Comparison of ENCODE assay signal across 8 cellular contexts in genomic region chr1:155070721-155071556, GRCh38. TPM values are rescaled to one million over a fixed set of nuclear protein-coding genes. Genes with fewer than 3 reads are reported as not detected.
DNase-seq lines count a peak whose midpoint lies in the region; ATAC-seq and TF ChIP-seq lines count a peak whose summit lies in the region.

No MANE protein-coding gene starts in this region.

- no peaks in the 10 kb centered on the region for H3F3A ChIP-seq in GM23248 (ENCODE audit: insufficient read depth)

- peak overlapping the region; percentile 44 for H3K27ac ChIP-seq in GM23248
- no peak overlapping the region for H3K27ac ChIP-seq in mesodermal cell (ENCODE audit: low read depth, low read length, severe bottlenecking)

- no peaks in the 10 kb centered on the region for H3K9me2 ChIP-seq in GM23248 (ENCODE audit: insufficient read depth)

- H3K27ac Mint-ChIP-seq in activated CD8-positive, alpha-beta T cell treated with anti-CD3 and anti-CD28 coated beads for 36 hours, result no peak overlapping the region
- no peak overlapping the region for H3K27ac Mint-ChIP-seq in effector memory CD8-positive, alpha-beta T cell

- no peaks in the 10 kb centered on the region for H3K27me3 ChIP-seq in GM23248 (replicated peaks; ENCODE audit: insufficient read depth)

- H3K4me3 Mint-ChIP-seq in activated CD8-positive, alpha-beta T cell treated with anti-CD3 and anti-CD28 coated beads for 36 hours, result peak overlapping the region; percentile 56
- H3K4me3 Mint-ChIP-seq in effector memory CD8-positive, alpha-beta T cell, result peak overlapping the region; percentile 7 to 40

- H3K9ac ChIP-seq in GM23248, result peak overlapping the region; percentile 78

- intact Hi-C loops in activated CD8-positive, alpha-beta T cell treated with anti-CD3 and anti-CD28 coated beads for 36 hours (cut with micrococcal nuclease), result no loop called here

- H3K4me1 Mint-ChIP-seq in activated CD8-positive, alpha-beta T cell treated with anti-CD3 and anti-CD28 coated beads for 36 hours (ENCODE audit: low read depth), result peaks cover 21% of the 10 kb centered on the region
- peaks cover 12 to 14% of the 10 kb centered on the region in 2 donors for H3K4me1 Mint-ChIP-seq in effector memory CD8-positive, alpha-beta T cell (ENCODE audit: low read depth in 2 of 2)

- H3K9me3 Mint-ChIP-seq in activated CD8-positive, alpha-beta T cell treated with anti-CD3 and anti-CD28 coated beads for 36 hours, result no peaks in the 10 kb centered on the region
- no peaks in the 10 kb centered on the region for H3K9me3 Mint-ChIP-seq in effector memory CD8-positive, alpha-beta T cell

- in situ Hi-C loops in Caki2 (cut with HindIII; ENCODE audit: low pct_unique_long_range_greater_than_20kb, low sequenced_read_pairs), result no loop called here
- in situ Hi-C loops in GM23248 (cut with MboI), result no loop called here

- H3K4me2 ChIP-seq in GM23248 (ENCODE audit: unreplicated experiment), result peak overlapping the region; percentile 80

- ATAC-seq in activated CD8-positive, alpha-beta T cell treated with anti-CD3 and anti-CD28 coated beads for 36 hours, result peak; percentile 94
- peak; percentile 98 for ATAC-seq in effector memory CD8-positive, alpha-beta T cell (replicated peaks)

- TF ChIP-seq CTCF in activated CD8-positive, alpha-beta T cell treated with anti-CD3 and anti-CD28 coated beads for 36 hours (IDR thresholded peaks at IDR 0.05), result peak; percentile 64

- no peaks in the 10 kb centered on the region for H4K20me1 ChIP-seq in GM23248 (ENCODE audit: insufficient read depth)

- H3K9me3 ChIP-seq in GM23248 (ENCODE audit: low read depth) (no peaks in the 10 kb centered on the region), mesodermal cell (ENCODE audit: control insufficient read depth, low read length) (no peaks in the 10 kb centered on the region)

- CTCF ChIA-PET in activated CD8-positive, alpha-beta T cell treated with anti-CD3 and anti-CD28 coated beads for 36 hours (lab: Charles Lee), result interaction anchor here (0.7 to 23.5 kb wide), 10 partner anchors 10 to 134 kb away, joined by 3 to 278 read pairs (median 6); partner anchors contain the start of genes EFNA4 and PMVK

- no peaks in the 10 kb centered on the region for H3K36me3 ChIP-seq in GM23248 (ENCODE audit: low read depth)
- H3K36me3 ChIP-seq in mesodermal cell (ENCODE audit: control insufficient read depth, insufficient read depth, low read length), result peaks cover 34% of the 10 kb centered on the region

- DNase-seq in Caki2 (ENCODE audit: low read depth) (peak; percentile 61), GM23248 (peak; percentile 95), NCI-H2227 (lab: John Stamatoyannopoulos, UW; ENCODE audit: unreplicated experiment) (peak; percentile 91), NCI-H1048 (lab: John Stamatoyannopoulos, UW) (no peak)
- DNase-seq in activated CD8-positive, alpha-beta T cell treated with anti-CD3 and anti-CD28 coated beads for 36 hours, result peak; percentile 90
- peak; percentile 61 to 75 (median 70) for DNase-seq in effector memory CD8-positive, alpha-beta T cell
- DNase-seq in stimulated activated CD8-positive, alpha-beta memory T cell treated with anti-CD3 and anti-CD28 coated beads, Interleukin-7, amount 100 ng/mL, for 24 hours (ENCODE audit: low read depth), result peak; percentile 47

- 2 to 3% methylated on average over 49 to 58 of the region's 60 CpGs for WGBS in GM23248 (ENCODE audit: low coverage in 1 of 2, low lambda C conversion rate in 2 of 2, missing lambda C conversion rate in 2 of 2), 2 experiments
- 11 to 12% methylated on average over 37 to 44 of the region's 60 CpGs for WGBS in mesodermal cell (ENCODE audit: insufficient coverage in 2 of 2), 2 experiments

- no peaks in the 10 kb centered on the region for H3K79me2 ChIP-seq in GM23248 (ENCODE audit: insufficient read depth)

- H3K4me3 ChIP-seq in GM23248 (peak overlapping the region; percentile 67), mesodermal cell (ENCODE audit: extremely low read depth, insufficient read depth, low read length, poor library complexity, severe bottlenecking) (peak overlapping the region; percentile 26)

- POLR2A ChIA-PET in activated CD8-positive, alpha-beta T cell treated with anti-CD3 and anti-CD28 coated beads for 36 hours (lab: Charles Lee), result interaction anchor here (1.7 to 2.1 kb wide), 3 partner anchors 10 to 102 kb away, joined by 5 to 7 read pairs (median 7); partner anchors contain the start of gene KRTCAP2

- peak overlapping the region; percentile 69 for H2AFZ ChIP-seq in GM23248

- peaks cover 3% of the 10 kb centered on the region for H3K36me3 Mint-ChIP-seq in activated CD8-positive, alpha-beta T cell treated with anti-CD3 and anti-CD28 coated beads for 36 hours (ENCODE audit: low read depth)
- peaks cover 13% of the 10 kb centered on the region for H3K36me3 Mint-ChIP-seq in effector memory CD8-positive, alpha-beta T cell (ENCODE audit: insufficient read depth)

- 0 out of 2 replicates have a peak, but pooled peaks cover 4% of the 10 kb centered on the region for H3K4me1 ChIP-seq in GM23248 (ENCODE audit: insufficient read depth)
- H3K4me1 ChIP-seq in mesodermal cell (ENCODE audit: control insufficient read depth, insufficient read depth, low read length, poor library complexity, severe bottlenecking), result peaks cover 40% of the 10 kb centered on the region

- H3K27me3 Mint-ChIP-seq in activated CD8-positive, alpha-beta T cell treated with anti-CD3 and anti-CD28 coated beads for 36 hours, result no peaks in the 10 kb centered on the region
- no peaks in the 10 kb centered on the region for H3K27me3 Mint-ChIP-seq in effector memory CD8-positive, alpha-beta T cell

RNA-seq across cellular contexts. Expression of gene EFNA4, which starts 7.4 kb away (rescaled TPM):
- total RNA-seq in Caki2 (2014; rRNA removed; shearing (Covaris generic); ENCODE audit: low replicate concordance), result 22.3 and 38.5 TPM in 2 replicates
- total RNA-seq in GM23248 (2014; rRNA removed; shearing (Covaris generic)), result 2.4 and 5.5 TPM in 2 replicates
- 4.4 and 4.6 TPM in 2 replicates for polyA plus RNA-seq in GM23248 (2016; fragmentation: Nextera tagmentation; extraction: Ambion mirVana)
- 1 to 10 TPM; 7.1 to 7.8 TPM for total RNA-seq in activated CD8-positive, alpha-beta T cell treated with anti-CD3 and anti-CD28 coated beads for 36 hours
- polyA plus RNA-seq in mesodermal cell (2013, experiment 1 of 2), result 26.5 TPM
- 22.7 TPM for polyA plus RNA-seq in mesodermal cell (2013, experiment 2 of 2)

RNA-seq across cellular contexts. Expression of gene EFNA3, which starts 7.7 kb away (rescaled TPM):
- total RNA-seq in Caki2 (2014; rRNA removed; shearing (Covaris generic); ENCODE audit: low replicate concordance), result 9.1 and 10.0 TPM in 2 replicates
- total RNA-seq in GM23248 (2014; rRNA removed; shearing (Covaris generic)), result 1.4 and 3.0 TPM in 2 replicates
- 2.5 and 2.7 TPM in 2 replicates for polyA plus RNA-seq in GM23248 (2016; fragmentation: Nextera tagmentation; extraction: Ambion mirVana)
- 1 to 10 TPM; 5.1 to 8.6 TPM for total RNA-seq in activated CD8-positive, alpha-beta T cell treated with anti-CD3 and anti-CD28 coated beads for 36 hours
- 8.6 TPM for polyA plus RNA-seq in mesodermal cell (2013, experiment 1 of 2)
- 4.8 TPM for polyA plus RNA-seq in mesodermal cell (2013, experiment 2 of 2)

RNA-seq across cellular contexts. Expression of gene ADAM15, which starts 19.8 kb away (rescaled TPM):
- 102 and 125 TPM in 2 replicates for total RNA-seq in Caki2 (2014; rRNA removed; shearing (Covaris generic); ENCODE audit: low replicate concordance)
- total RNA-seq in GM23248 (2014; rRNA removed; shearing (Covaris generic)), result 85.6 and 109 TPM in 2 replicates
- 73.0 and 80.4 TPM in 2 replicates for polyA plus RNA-seq in GM23248 (2016; fragmentation: Nextera tagmentation; extraction: Ambion mirVana)
- 10 to 100 TPM; 36.4 to 37.2 TPM for total RNA-seq in activated CD8-positive, alpha-beta T cell treated with anti-CD3 and anti-CD28 coated beads for 36 hours
- polyA plus RNA-seq in mesodermal cell (2013, experiment 1 of 2), result 46.4 TPM
- 36.3 TPM for polyA plus RNA-seq in mesodermal cell (2013, experiment 2 of 2)

RNA-seq across cellular contexts. Expression of gene DCST1, which starts 37.3 kb away (rescaled TPM):
- not detected in 2 replicates for total RNA-seq in Caki2 (2014; rRNA removed; shearing (Covaris generic); ENCODE audit: low replicate concordance)
- total RNA-seq in GM23248 (2014; rRNA removed; shearing (Covaris generic)), result not detected in 2 replicates
- polyA plus RNA-seq in GM23248 (2016; fragmentation: Nextera tagmentation; extraction: Ambion mirVana), result not detected in 2 replicates
- not detected for total RNA-seq in activated CD8-positive, alpha-beta T cell treated with anti-CD3 and anti-CD28 coated beads for 36 hours
- not detected for polyA plus RNA-seq in mesodermal cell (2013, experiment 1 of 2)
- polyA plus RNA-seq in mesodermal cell (2013, experiment 2 of 2), result not detected

RNA-seq across cellular contexts. Expression of gene DCST2, which starts 37.4 kb away (rescaled TPM):
- total RNA-seq in Caki2 (2014; rRNA removed; shearing (Covaris generic); ENCODE audit: low replicate concordance), result not detected in 2 replicates
- not detected in 2 replicates for total RNA-seq in GM23248 (2014; rRNA removed; shearing (Covaris generic))
- polyA plus RNA-seq in GM23248 (2016; fragmentation: Nextera tagmentation; extraction: Ambion mirVana), result 0.14 and 0.16 TPM in 2 replicates
- total RNA-seq in activated CD8-positive, alpha-beta T cell treated with anti-CD3 and anti-CD28 coated beads for 36 hours, result under 1 TPM; 0.20 to 0.36 TPM
- 0.85 TPM for polyA plus RNA-seq in mesodermal cell (2013, experiment 1 of 2)
- 1.1 TPM for polyA plus RNA-seq in mesodermal cell (2013, experiment 2 of 2)
